ENCODE assay signal across 19 cellular contexts in the genomic region with DNA sequence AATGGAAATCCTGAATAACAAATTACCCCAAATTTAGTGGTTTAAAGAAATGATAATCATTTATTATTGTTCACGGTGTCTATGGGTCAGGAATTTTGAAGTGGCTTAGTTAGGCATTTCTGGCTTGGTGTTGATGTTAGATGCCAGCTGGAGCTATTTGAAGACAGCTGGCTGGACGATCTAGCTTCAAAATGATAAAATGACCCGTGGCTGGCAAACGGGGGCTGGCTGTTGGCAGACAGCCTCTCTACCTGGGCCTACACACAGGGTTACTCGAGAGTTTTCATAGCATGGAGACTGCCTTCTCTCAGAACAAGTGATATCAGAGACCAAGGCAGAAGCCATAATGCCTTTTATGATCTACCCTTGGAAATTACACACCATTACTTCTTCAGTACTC.
DNase-seq lines count a peak whose midpoint lies in the region; ATAC-seq and TF ChIP-seq lines count a peak whose summit lies in the region.
"Had no signal": no experiment of that assay in that cellular context is flagged by ENCODE, and none has a peak within 500 bp of the region (broad histone marks: within the 10 kb centered on the region; RNA-seq: fewer than 3 reads in every experiment).

No MANE protein-coding gene starts in this region.

- no peak overlapping the region for H3K4me3 ChIP-seq in SJCRH30
- H3K4me3 ChIP-seq in left ventricle myocardium inferior = no peak overlapping the region
- H3K4me3 ChIP-seq in CD8-positive, alpha-beta memory T cell (ENCODE audit: low read length) = no peak overlapping the region
- H3K4me3 ChIP-seq: A549, GM12878, GM23248, HAP-1 had no signal

- peaks cover 13 to 23% (median 19%) of the 10 kb centered on the region in 5 donors for H3K9me3 Mint-ChIP-seq in CD8-positive, alpha-beta memory T cell

- H3K9me3 ChIP-seq in SJCRH30 (replicated peaks) (no peaks in the 10 kb centered on the region), left ventricle myocardium inferior (replicated peaks) (peaks cover 7% of the 10 kb centered on the region)
- H3K9me3 ChIP-seq in CD8-positive, alpha-beta memory T cell (ENCODE audit: low read length) = no peaks in the 10 kb centered on the region
- H3K9me3 ChIP-seq: A549, HAP-1 had no signal

- no peaks in the 10 kb centered on the region for H3K4me1 Mint-ChIP-seq in CD8-positive, alpha-beta memory T cell

- peaks cover 20% of the 10 kb centered on the region for H3K4me1 ChIP-seq in SJCRH30
- peaks cover 5% of the 10 kb centered on the region for H3K4me1 ChIP-seq in left ventricle myocardium inferior
- H3K4me1 ChIP-seq in CD8-positive, alpha-beta memory T cell (ENCODE audit: insufficient read depth, low read length) = no peaks in the 10 kb centered on the region
- H3K4me1 ChIP-seq: A549, HAP-1 had no signal

- no peak for ATAC-seq in HG03280 (IDR thresholded peaks at IDR 0.05; ENCODE audit: unreplicated experiment)
- ATAC-seq: A549, GM12878 had no signal

- H3K36me3 Mint-ChIP-seq in CD8-positive, alpha-beta memory T cell = peaks cover 0 to 2% (median 0%) of the 10 kb centered on the region in 3 donors

- H3K27ac ChIP-seq in SJCRH30 (peak overlapping the region; percentile 62), left ventricle myocardium inferior (replicated peaks) (no peak overlapping the region)
- H3K27ac ChIP-seq in CD8-positive, alpha-beta memory T cell (ENCODE audit: low read depth, low read length) = no peak overlapping the region
- H3K27ac ChIP-seq: 22Rv1, A549, C4-2B, GM23248 had no signal

- DNase-seq in DMS 273 (lab: John Stamatoyannopoulos, UW; ENCODE audit: unreplicated experiment) (peak; percentile 42), DMS 273 treated with DMSO at 0.1 percent for 48 hours (lab: John Stamatoyannopoulos, UW) (no peak), SJCRH30 (peak; percentile 63 to 75), left ventricle myocardium inferior (peak; percentile 42), myocyte (ENCODE audit: low read depth) (peak; percentile 91)
- no peak for DNase-seq in activated naive CD4-positive, alpha-beta T cell treated with Interleukin-2 at 50 U/mL for 16 hours
- DNase-seq in CD8-positive, alpha-beta memory T cell = no peak
- DNase-seq: AML-193; CD4-positive, alpha-beta T cell; DMS53; DND-41; EL; GM23248 had no signal

- H3K27ac Mint-ChIP-seq in CD8-positive, alpha-beta memory T cell = no peak overlapping the region
- H3K27ac Mint-ChIP-seq: CD4-positive, alpha-beta T cell had no signal

- POLR2A ChIA-PET in CD8-positive, alpha-beta memory T cell (lab: Charles Lee) = no interaction called here

- intact Hi-C loops in left ventricle myocardium inferior (cut with micrococcal nuclease) = no loop called here

- H3K27me3 ChIP-seq in SJCRH30 (no peaks in the 10 kb centered on the region), left ventricle myocardium inferior (ENCODE audit: low read depth) (no peaks in the 10 kb centered on the region)
- no peaks in the 10 kb centered on the region for H3K27me3 ChIP-seq in CD8-positive, alpha-beta memory T cell (ENCODE audit: insufficient read depth, low read length, poor library complexity, severe bottlenecking)

- peaks cover 0 to 2% of the 10 kb centered on the region in 2 donors for H3K27me3 Mint-ChIP-seq in CD8-positive, alpha-beta memory T cell
- H3K27me3 Mint-ChIP-seq: CD4-positive, alpha-beta T cell had no signal

- no peaks in the 10 kb centered on the region for H3K36me3 ChIP-seq in SJCRH30
- H3K36me3 ChIP-seq in left ventricle myocardium inferior = no peaks in the 10 kb centered on the region
- H3K36me3 ChIP-seq in CD8-positive, alpha-beta memory T cell (ENCODE audit: insufficient read depth, low read length) = no peaks in the 10 kb centered on the region
- H3K36me3 ChIP-seq: HAP-1 had no signal

- CTCF ChIA-PET in CD8-positive, alpha-beta memory T cell (lab: Charles Lee) = no interaction called here

- no peak overlapping the region for H3K4me3 Mint-ChIP-seq in CD8-positive, alpha-beta memory T cell
- H3K4me3 Mint-ChIP-seq: CD4-positive, alpha-beta T cell had no signal

- TF ChIP-seq CTCF in left ventricle myocardium inferior (IDR thresholded peaks at IDR 0.05; ENCODE audit: borderline replicate concordance) = no peak

Comparison
In these comparisons a context has a peak if more than half of its experiments do, and no peak if none do; other contexts are left out.
1. DNase-seq: peak in DMS 273 (single experiment), SJCRH30 (2 of 2), left ventricle myocardium inferior (single experiment) and myocyte (single experiment); none in DMS 273 treated with DMSO at 0.1 percent for 48 hours (single experiment), activated naive CD4-positive, alpha-beta T cell treated with Interleukin-2 at 50 U/mL for 16 hours (single experiment) and CD8-positive, alpha-beta memory T cell (0 of 5).